Comparison of ENCODE assay signal across 9 cellular contexts in the genomic region with DNA sequence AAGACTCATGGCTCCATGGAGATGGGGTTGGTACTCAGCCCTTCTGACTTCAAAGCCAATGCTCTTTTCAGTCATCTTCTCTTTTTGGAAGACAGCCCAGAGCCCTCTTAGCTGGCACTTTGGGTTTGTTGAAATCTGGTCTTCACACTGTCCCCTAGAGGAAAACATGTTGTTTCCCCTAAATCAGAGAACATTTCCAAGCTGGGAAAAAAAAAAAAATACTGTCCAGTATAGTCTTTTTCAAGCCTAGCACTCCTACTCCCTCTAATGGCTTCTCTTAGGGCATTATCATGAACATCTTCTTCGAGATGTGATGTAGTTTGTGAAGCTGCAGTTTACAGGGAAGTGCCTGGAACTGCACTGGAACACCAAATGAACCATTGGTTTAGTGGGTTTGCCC. TPM values are rescaled to one million over a fixed set of nuclear protein-coding genes. Genes with fewer than 3 reads are reported as not detected.
DNase-seq lines count a peak whose midpoint lies in the region; ATAC-seq, FAIRE-seq and TF ChIP-seq lines count a peak whose summit lies in the region.
"Had no signal": no experiment of that assay in that cellular context is flagged by ENCODE, and none has a peak within 500 bp of the region (broad histone marks: within the 10 kb centered on the region; RNA-seq: fewer than 3 reads in every experiment).

No MANE protein-coding gene starts in this region.

- no peak for ATAC-seq in pancreas
- no peak for ATAC-seq in HG02642 (IDR thresholded peaks at IDR 0.05; ENCODE audit: poor library complexity, unreplicated experiment)
- no peak for ATAC-seq in HG02763 (IDR thresholded peaks at IDR 0.05; ENCODE audit: unreplicated experiment)

- 0% methylated on average over 1 of the region's 1 CpG for WGBS in SK-N-SH (ENCODE audit: low lambda C conversion rate)
- 7 to 14% methylated on average over 1 of the region's 1 CpG for WGBS in pancreas, 2 donors

- peak; percentile 71 for TF ChIP-seq RAD21 in SK-N-SH (IDR thresholded peaks at IDR 0.05; ENCODE audit: low read length)

- no peak overlapping the region for H3K9ac ChIP-seq in SK-N-SH

- H3K4me2 ChIP-seq in SK-N-SH = no peak overlapping the region

- no peak overlapping the region for H3K4me3 ChIP-seq in AG04450 (ENCODE audit: low read depth, low read length)
- no peak overlapping the region for H3K4me3 ChIP-seq in H7 (ENCODE audit: insufficient read depth, low read depth, low read length)
- H3K4me3 ChIP-seq in SK-N-SH (ENCODE audit: low read depth in 2 of 2, low read length in 1 of 2) = no peak overlapping the region
- no peak overlapping the region for H3K4me3 ChIP-seq in pancreas
- H3K4me3 ChIP-seq: upper lobe of left lung had no signal

- DNase-seq in AG04450 (ENCODE audit: low read depth, low spot score) = peak; percentile 38
- peak; percentile 24 for DNase-seq in H7
- peak; percentile 41 for DNase-seq in SK-N-SH
- DNase-seq in inferior parietal cortex (ENCODE audit: extremely low spot score) = peak; percentile 48
- no peak for DNase-seq in pancreas
- DNase-seq in activated CD4-positive, CD25-positive, alpha-beta regulatory T cell (lab: John Stamatoyannopoulos, UW) = no peak
- DNase-seq: upper lobe of left lung had no signal

- H3K79me2 ChIP-seq in SK-N-SH (ENCODE audit: insufficient read depth) = peaks cover 16% of the 10 kb centered on the region

- H3K9me3 ChIP-seq in AG04450 (ENCODE audit: control insufficient read depth, insufficient read depth, low read length) (no peaks in the 10 kb centered on the region; the same call in 1 of the 2 replicates), SK-N-SH (no peaks in the 10 kb centered on the region), pancreas (no peaks in the 10 kb centered on the region)
- H3K9me3 ChIP-seq: upper lobe of left lung had no signal

- TF ChIP-seq CTCF in AG04450 (IDR thresholded peaks at IDR 0.05; ENCODE audit: low read depth, low read length) (peak; percentile 70), SK-N-SH (IDR thresholded peaks at IDR 0.05) (peak; percentile 67), pancreas (IDR thresholded peaks at IDR 0.05) (no peak)

- POLR2A ChIA-PET in AG04450 (lab: Yijun Ruan, JAX) (no interaction called here), SK-N-SH (lab: Yijun Ruan, JAX) (no interaction called here)

- no peak for FAIRE-seq in pancreas (lab: Jason Lieb, UNC)

- H3K36me3 ChIP-seq in H7 (replicated peaks; ENCODE audit: control insufficient read depth, insufficient read depth, low read length) (0 out of 2 replicates have a peak, but pooled peaks cover 2% of the 10 kb centered on the region), SK-N-SH (replicated peaks in 1 of 2; ENCODE audit: control insufficient read depth in 1 of 2, insufficient read depth in 2 of 2, low read length in 1 of 2) (peaks cover 0 to 4% of the 10 kb centered on the region in 2 experiments), pancreas (no peaks in the 10 kb centered on the region)
- H3K36me3 ChIP-seq: upper lobe of left lung had no signal

- H3K27ac ChIP-seq in AG04450 (ENCODE audit: low read depth, low read length) (no peak overlapping the region), SK-N-SH (ENCODE audit: low read depth in 2 of 2, low read length in 1 of 2) (peak overlapping the region in 1 of 2 experiments; percentile 30; a peak in 1 of 4 replicates), pancreas (no peak overlapping the region)
- H3K27ac ChIP-seq: upper lobe of left lung had no signal

- no peaks in the 10 kb centered on the region for H3K9me2 ChIP-seq in SK-N-SH

- CTCF ChIA-PET in AG04450 (lab: Charles Lee) (interaction anchor here (0.8 to 3.4 kb wide), 13 partner anchors 15 to 614 kb away, joined by 3 to 42 read pairs (median 3); no protein-coding TSS in a partner anchor), SK-N-SH (lab: Yijun Ruan, JAX) (interaction anchor here (0.9 to 1.8 kb wide), 7 partner anchors 8 to 371 kb away, joined by 3 to 15 read pairs (median 4); no protein-coding TSS in a partner anchor)

- no peak overlapping the region; the same call in 1 of the 2 replicates for H2AFZ ChIP-seq in SK-N-SH (ENCODE audit: low read depth)

- peaks cover 15% of the 10 kb centered on the region for H4K20me1 ChIP-seq in SK-N-SH (ENCODE audit: insufficient read depth)

- peaks cover 0 to 15% of the 10 kb centered on the region in 2 experiments; a peak in 3 of 4 replicates for H3K4me1 ChIP-seq in SK-N-SH (ENCODE audit: control insufficient read depth in 1 of 2, insufficient read depth in 2 of 2, low read depth in 1 of 2, low read length in 1 of 2)
- peaks cover 0 to 21% (median 12%) of the 10 kb centered on the region in 3 donors for H3K4me1 ChIP-seq in pancreas

- peaks cover 32% of the 10 kb centered on the region for H3F3A ChIP-seq in SK-N-SH (replicated peaks; ENCODE audit: insufficient read depth)

- intact Hi-C loops in pancreas (cut with DNase I) = loop anchor here in 2 of 3 donors (5.0 to 10.0 kb wide), 3 partner anchors 65 to 365 kb away; no protein-coding TSS in a partner anchor

- H3K27me3 ChIP-seq in AG04450 (ENCODE audit: control insufficient read depth, insufficient read depth, low read length) (no peaks in the 10 kb centered on the region), H7 (ENCODE audit: control insufficient read depth, insufficient read depth, low read length) (no peaks in the 10 kb centered on the region), SK-N-SH (ENCODE audit: insufficient read depth) (no peaks in the 10 kb centered on the region), pancreas (no peaks in the 10 kb centered on the region)

- TF ChIP-seq EP300 in SK-N-SH (IDR thresholded peaks at IDR 0.05; ENCODE audit: borderline replicate concordance in 1 of 2, low read depth in 1 of 2, low read length in 1 of 2) = no peak

TF ChIP-seq in SK-N-SH, 30 proteins besides CTCF, POLR2A, EP300 and RAD21:
- TF ChIP-seq, protein P1, sequence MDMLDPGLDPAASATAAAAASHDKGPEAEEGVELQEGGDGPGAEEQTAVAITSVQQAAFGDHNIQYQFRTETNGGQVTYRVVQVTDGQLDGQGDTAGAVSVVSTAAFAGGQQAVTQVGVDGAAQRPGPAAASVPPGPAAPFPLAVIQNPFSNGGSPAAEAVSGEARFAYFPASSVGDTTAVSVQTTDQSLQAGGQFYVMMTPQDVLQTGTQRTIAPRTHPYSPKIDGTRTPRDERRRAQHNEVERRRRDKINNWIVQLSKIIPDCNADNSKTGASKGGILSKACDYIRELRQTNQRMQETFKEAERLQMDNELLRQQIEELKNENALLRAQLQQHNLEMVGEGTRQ (IDR thresholded peaks at IDR 0.05; ENCODE audit: borderline replicate concordance, low read depth, low read length) = no peak
- TF ChIP-seq RXRA (IDR thresholded peaks at IDR 0.05; ENCODE audit: borderline replicate concordance, low read depth) (no peak), MXI1 (IDR thresholded peaks at IDR 0.05; ENCODE audit: low read depth, low read length) (no peak), NRF1 (IDR thresholded peaks at IDR 0.05; ENCODE audit: low read depth, low read length) (no peak), SMC3 (IDR thresholded peaks at IDR 0.05; ENCODE audit: low read depth, low read length) (peak; percentile 38), POLR2AphosphoS5 (IDR thresholded peaks at IDR 0.05; ENCODE audit: low read depth, low read length) (no peak), YY1 (IDR thresholded peaks at IDR 0.05; ENCODE audit: low read depth) (no peak), SIN3A (IDR thresholded peaks at IDR 0.05; ENCODE audit: borderline replicate concordance, low read depth, low read length) (no peak)
TF ChIP-seq in SK-N-SH: peak in this region for 1.

RNA-seq across cellular contexts. Expression of a gene that starts 3.0 kb away (rescaled TPM):
- polyA plus RNA-seq in AG04450 (2011; rRNA removed) (99.8 and 102 TPM in 2 replicates), SK-N-SH (2012; rRNA removed) (61.5 and 79.0 TPM in 2 replicates), pancreas (10 to 100 TPM; 16.2 to 27.6 TPM)
- polyA minus RNA-seq in AG04450 (2011; rRNA and poly(A)+ RNA removed) = 129 and 147 TPM in 2 replicates
- total RNA-seq in H7 (2014; rRNA removed; shearing (Covaris generic)) = 65.6 and 69.3 TPM in 2 replicates
- 63.6 and 69.0 TPM in 2 replicates for polyA plus RNA-seq in SK-N-SH (2012; cell fraction: cytosol; rRNA removed)
- 72.5 and 106 TPM in 2 replicates for polyA plus RNA-seq in SK-N-SH (2012; cell fraction: nucleus; rRNA removed)
- total RNA-seq in pancreas = 10 to 100 TPM; 25.5 to 37.1 (median 29.8) TPM

RNA-seq across cellular contexts. Expression of a gene that starts 5.0 kb away (rescaled TPM):
- polyA plus RNA-seq in AG04450 (2011; rRNA removed) (15.8 and 16.0 TPM in 2 replicates), SK-N-SH (2012; rRNA removed) (5.6 and 6.5 TPM in 2 replicates), pancreas (1 to 10 TPM; 5.0 to 7.2 TPM)
- 22.0 and 23.8 TPM in 2 replicates for polyA minus RNA-seq in AG04450 (2011; rRNA and poly(A)+ RNA removed)
- total RNA-seq in H7 (2014; rRNA removed; shearing (Covaris generic)) = 3.5 and 6.1 TPM in 2 replicates
- 4.8 and 5.2 TPM in 2 replicates for polyA plus RNA-seq in SK-N-SH (2012; cell fraction: cytosol; rRNA removed)
- 11.9 and 15.9 TPM in 2 replicates for polyA plus RNA-seq in SK-N-SH (2012; cell fraction: nucleus; rRNA removed)
- 10 to 100 TPM; 10.1 to 13.6 (median 11.0) TPM for total RNA-seq in pancreas

Comparison
In these comparisons a context has a peak if more than half of its experiments do, and no peak if none do; other contexts are left out.
1. DNase-seq: peak in AG04450 (single experiment), H7 (single experiment), SK-N-SH (single experiment) and inferior parietal cortex (single experiment); none in pancreas (0 of 6) and activated CD4-positive, CD25-positive, alpha-beta regulatory T cell (0 of 4).
2. CTCF ChIP-seq: peak in AG04450 (single experiment) and SK-N-SH (single experiment); none in pancreas (0 of 4).